In genomic region chr5:1727571-1727970, GRCh38 we compare ENCODE assay signal across 17 cellular contexts.
DNase-seq lines count a peak whose midpoint lies in the region; ATAC-seq and TF ChIP-seq lines count a peak whose summit lies in the region.
"Had no signal": no experiment of that assay in that cellular context is flagged by ENCODE, and none has a peak within 500 bp of the region (broad histone marks: within the 10 kb centered on the region; RNA-seq: fewer than 3 reads in every experiment).

No MANE protein-coding gene starts in this region.

- no peaks in the 10 kb centered on the region for H3K9me3 Mint-ChIP-seq in osteocyte (ENCODE audit: unreplicated experiment)
- H3K9me3 Mint-ChIP-seq: effector memory CD8-positive, alpha-beta T cell; stimulated activated naive CD8-positive, alpha-beta T cell treated with anti-CD3 and anti-CD28 coated beads, Interleukin-15, Interleukin-2, amounts not matched to agents 100 ng/mL and 50 ng/mL, for 24 hours had no signal

- in situ Hi-C loops in G401 (cut with HindIII; ENCODE audit: low sequenced_read_pairs), result no loop called here

- H3K27ac ChIP-seq in coronary artery, result no peak overlapping the region

- no peaks in the 10 kb centered on the region for H3K36me3 Mint-ChIP-seq in osteocyte (ENCODE audit: unreplicated experiment)

- ATAC-seq in HG03442 (IDR thresholded peaks at IDR 0.05; ENCODE audit: unreplicated experiment), result no peak
- ATAC-seq: activated CD8-positive, alpha-beta T cell treated with anti-CD3 and anti-CD28 coated beads, Interleukin-2, amount 10 ng/mL, durations not matched to agents 7 days and 5 days; effector memory CD8-positive, alpha-beta T cell had no signal

- H3K4me1 Mint-ChIP-seq in osteocyte (ENCODE audit: unreplicated experiment), result no peaks in the 10 kb centered on the region
- H3K4me1 Mint-ChIP-seq: nephron had no signal

- no peak overlapping the region for H3K27ac Mint-ChIP-seq in osteocyte (ENCODE audit: unreplicated experiment)
- H3K27ac Mint-ChIP-seq: activated CD8-positive, alpha-beta T cell treated with anti-CD3 and anti-CD28 coated beads, Interleukin-2, amount 10 ng/mL, durations not matched to agents 7 days and 5 days; effector memory CD8-positive, alpha-beta T cell; nephron; stimulated activated naive CD8-positive, alpha-beta T cell treated with anti-CD3 and anti-CD28 coated beads, Interleukin-15, Interleukin-2, amounts not matched to agents 100 ng/mL and 50 ng/mL, for 24 hours had no signal

- peak; percentile 2 for DNase-seq in stimulated activated CD4-positive, alpha-beta T cell treated with anti-CD3 and anti-CD28 coated beads, Interleukin-4, amount 100 ng/mL, for 24 hours
- no peak for DNase-seq in stimulated activated CD4-positive, alpha-beta T cell treated with anti-CD3 and anti-CD28 coated beads, Interleukin-1b, Interleukin-23, amount 100 ng/mL, for 48 hours
- peak; percentile 45 for DNase-seq in coronary artery (ENCODE audit: low spot score)
- peak; percentile 83 for DNase-seq in osteocyte (ENCODE audit: extremely low spot score, unreplicated experiment)
- DNase-seq in G401 (ENCODE audit: low spot score), result no peak
- DNase-seq in activated CD4-positive, CD25-positive, alpha-beta regulatory T cell (lab: John Stamatoyannopoulos, UW), result no peak
- DNase-seq in NCI-H748 (lab: John Stamatoyannopoulos, UW; ENCODE audit: unreplicated experiment), result no peak
- DNase-seq: activated CD8-positive, alpha-beta T cell treated with anti-CD3 and anti-CD28 coated beads, Interleukin-2, amount 10 ng/mL, durations not matched to agents 7 days and 5 days; activated gamma-delta T cell; amniotic stem cell; COR-L47; effector memory CD8-positive, alpha-beta T cell; mesendoderm; NCI-H146 had no signal

- no peak overlapping the region for H3K4me3 Mint-ChIP-seq in osteocyte (ENCODE audit: unreplicated experiment)
- H3K4me3 Mint-ChIP-seq: activated CD8-positive, alpha-beta T cell treated with anti-CD3 and anti-CD28 coated beads, Interleukin-2, amount 10 ng/mL, durations not matched to agents 7 days and 5 days; effector memory CD8-positive, alpha-beta T cell; nephron; stimulated activated naive CD8-positive, alpha-beta T cell treated with anti-CD3 and anti-CD28 coated beads, Interleukin-15, Interleukin-2, amounts not matched to agents 100 ng/mL and 50 ng/mL, for 24 hours had no signal

- TF ChIP-seq CTCF in coronary artery (IDR thresholded peaks at IDR 0.05) (no peak), osteocyte (IDR thresholded peaks at IDR 0.05) (no peak)

- no peaks in the 10 kb centered on the region for H3K27me3 Mint-ChIP-seq in osteocyte (ENCODE audit: unreplicated experiment)
- H3K27me3 Mint-ChIP-seq: stimulated activated naive CD8-positive, alpha-beta T cell treated with anti-CD3 and anti-CD28 coated beads, Interleukin-15, Interleukin-2, amounts not matched to agents 100 ng/mL and 50 ng/mL, for 24 hours had no signal

- no peak overlapping the region for H3K4me3 ChIP-seq in coronary artery

Comparison
In these comparisons a context has a peak if more than half of its experiments do, and no peak if none do; other contexts are left out.
1. DNase-seq: peak in stimulated activated CD4-positive, alpha-beta T cell treated with anti-CD3 and anti-CD28 coated beads, Interleukin-4, amount 100 ng/mL, for 24 hours (single experiment), coronary artery (single experiment) and osteocyte (single experiment); none in stimulated activated CD4-positive, alpha-beta T cell treated with anti-CD3 and anti-CD28 coated beads, Interleukin-1b, Interleukin-23, amount 100 ng/mL, for 48 hours (single experiment), G401 (single experiment), activated CD4-positive, CD25-positive, alpha-beta regulatory T cell (0 of 4) and NCI-H748 (single experiment).